ENCODE assay signal across 8 cellular contexts in genomic region chr11:117875397-117876048, GRCh38. TPM values are rescaled to one million over a fixed set of nuclear protein-coding genes. Genes with fewer than 3 reads are reported as not detected.
A peak's percentile ranks its signal among the peaks of the same experiment; 100 is the strongest.
DNase-seq lines count a peak whose midpoint lies in the region; ATAC-seq and TF ChIP-seq lines count a peak whose summit lies in the region.

No MANE protein-coding gene starts in this region.

- H3K4me1 Mint-ChIP-seq in activated CD4-positive, alpha-beta memory T cell treated with anti-CD3 and anti-CD28 coated beads, Interleukin-2, amount 10 ng/mL, durations not matched to agents 7 days and 5 days = peaks cover 37% of the 10 kb centered on the region

- peaks cover 69% of the 10 kb centered on the region for H3K27me3 Mint-ChIP-seq in activated CD4-positive, alpha-beta memory T cell treated with anti-CD3 and anti-CD28 coated beads, Interleukin-2, amount 10 ng/mL, durations not matched to agents 7 days and 5 days

- H3K36me3 ChIP-seq in heart left ventricle (no peaks in the 10 kb centered on the region), sigmoid colon (no peaks in the 10 kb centered on the region)

- ATAC-seq in heart left ventricle = peak in 3 of 4 donors; percentile 1 to 13 (median 7)
- no peak for ATAC-seq in HG03342 (IDR thresholded peaks at IDR 0.05; ENCODE audit: unreplicated experiment)

- WGBS in heart left ventricle, 4 donors = 3 to 8% (median 5%) methylated on average over 19 of the region's 19 CpGs
- 5 to 7% methylated on average over 19 of the region's 19 CpGs for WGBS in sigmoid colon, 2 donors

- POLR2A ChIA-PET in activated CD4-positive, alpha-beta memory T cell treated with anti-CD3 and anti-CD28 coated beads, Interleukin-2, amount 10 ng/mL, durations not matched to agents 7 days and 5 days (lab: Charles Lee) = no interaction called here

- no peak for TF ChIP-seq EP300 in sigmoid colon (IDR thresholded peaks at IDR 0.05)

- peaks cover 0 to 70% (median 49%) of the 10 kb centered on the region in 12 donors for H3K4me1 ChIP-seq in heart left ventricle
- H3K4me1 ChIP-seq in sigmoid colon = peaks cover 0 to 73% (median 64%) of the 10 kb centered on the region in 4 donors

- H3K9me3 ChIP-seq in heart left ventricle (no peaks in the 10 kb centered on the region), sigmoid colon (no peaks in the 10 kb centered on the region)

- no peak for TF ChIP-seq CTCF in heart left ventricle (IDR thresholded peaks at IDR 0.05)
- TF ChIP-seq CTCF in sigmoid colon (IDR thresholded peaks at IDR 0.05) = no peak

- no peak for TF ChIP-seq POLR2A in heart left ventricle (IDR thresholded peaks at IDR 0.05)
- TF ChIP-seq POLR2A in sigmoid colon (IDR thresholded peaks at IDR 0.05) = no peak

- H3K27ac ChIP-seq in heart left ventricle (peak overlapping the region; percentile 49 to 96 (median 90)), sigmoid colon (peak overlapping the region; percentile 76 to 96 (median 92))

- CTCF ChIA-PET in activated CD4-positive, alpha-beta memory T cell treated with anti-CD3 and anti-CD28 coated beads, Interleukin-2, amount 10 ng/mL, durations not matched to agents 7 days and 5 days (lab: Charles Lee) = no interaction called here

- H3K27me3 ChIP-seq in heart left ventricle = peaks cover 0 to 23% (median 0%) of the 10 kb centered on the region in 9 donors
- H3K27me3 ChIP-seq in sigmoid colon = no peaks in the 10 kb centered on the region

- intact Hi-C loops in heart left ventricle (cut with DNase I) = loop anchor here in 2 of 10 donors (2.0 to 5.0 kb wide), 2 partner anchors 15 to 33 kb away; no protein-coding TSS in a partner anchor
- intact Hi-C loops in sigmoid colon (cut with DNase I) = no loop called here

- peak overlapping the region; percentile 52 for H3K4me3 Mint-ChIP-seq in activated CD4-positive, alpha-beta memory T cell treated with anti-CD3 and anti-CD28 coated beads, Interleukin-2, amount 10 ng/mL, durations not matched to agents 7 days and 5 days

- no peaks in the 10 kb centered on the region for H3K36me3 Mint-ChIP-seq in activated CD4-positive, alpha-beta memory T cell treated with anti-CD3 and anti-CD28 coated beads, Interleukin-2, amount 10 ng/mL, durations not matched to agents 7 days and 5 days (ENCODE audit: low read depth)

- H3K27ac Mint-ChIP-seq in activated CD4-positive, alpha-beta memory T cell treated with anti-CD3 and anti-CD28 coated beads, Interleukin-2, amount 10 ng/mL, durations not matched to agents 7 days and 5 days = no peak overlapping the region

- no peaks in the 10 kb centered on the region for H3K9me3 Mint-ChIP-seq in activated CD4-positive, alpha-beta memory T cell treated with anti-CD3 and anti-CD28 coated beads, Interleukin-2, amount 10 ng/mL, durations not matched to agents 7 days and 5 days

- H3K4me3 ChIP-seq in heart left ventricle (peak overlapping the region; percentile 36 to 96 (median 77)), sigmoid colon (peak overlapping the region; percentile 74 to 90 (median 80))

- peak; percentile 51 for DNase-seq in NCI-H2196 (lab: John Stamatoyannopoulos, UW; ENCODE audit: unreplicated experiment)
- DNase-seq in NCI-H2196 treated with DMSO at 0.1 percent for 48 hours (lab: John Stamatoyannopoulos, UW; ENCODE audit: unreplicated experiment) = no peak
- no peak for DNase-seq in activated CD4-positive, alpha-beta memory T cell treated with anti-CD3 and anti-CD28 coated beads, Interleukin-2, amount 10 ng/mL, durations not matched to agents 7 days and 5 days
- DNase-seq in heart left ventricle = peak in 1 of 5 donors; percentile 54
- DNase-seq in sigmoid colon = peak; percentile 86
- DNase-seq in LoVo (ENCODE audit: low spot score) = no peak
- DNase-seq in middle frontal gyrus (ENCODE audit: extremely low spot score, low spot score) = no peak

RNA-seq across cellular contexts. Expression of gene FXYD6, which starts 0.9 kb away (rescaled TPM):
- not detected for total RNA-seq in activated CD4-positive, alpha-beta memory T cell treated with anti-CD3 and anti-CD28 coated beads, Interleukin-2, amount 10 ng/mL, durations not matched to agents 7 days and 5 days
- 10 to 100 TPM; 24.6 to 51.2 (median 35.0) TPM for total RNA-seq in heart left ventricle
- polyA plus RNA-seq in heart left ventricle = 10 to 100 TPM; 51.2 to 54.0 TPM
- 100 to 1,000 TPM; 243 to 305 (median 271) TPM for total RNA-seq in sigmoid colon
- polyA plus RNA-seq in sigmoid colon = 10 to 100 TPM; 12.3 to 46.4 (median 31.2) TPM

RNA-seq across cellular contexts. Expression of gene FXYD2, which starts 51.0 kb away (rescaled TPM):
- under 1 TPM; 0.33 to 0.48 TPM for total RNA-seq in activated CD4-positive, alpha-beta memory T cell treated with anti-CD3 and anti-CD28 coated beads, Interleukin-2, amount 10 ng/mL, durations not matched to agents 7 days and 5 days
- total RNA-seq in heart left ventricle (1 to 10 TPM in 5 of 9 donors, under 1 TPM in 3, not detected in 1; 0.48 to 2.7 (median 1.8) TPM), sigmoid colon (1 to 10 TPM; 3.2 to 6.6 (median 4.4) TPM)
- polyA plus RNA-seq in heart left ventricle (1 to 10 TPM in 1 of 2 donors, under 1 TPM in 1; 0.53 to 1.8 TPM), sigmoid colon (1 to 10 TPM in 2 of 3 donors, not detected in 1; 3.6 to 4.2 TPM)

RNA-seq across cellular contexts. Expression of gene TMPRSS13, which starts 53.7 kb away (rescaled TPM):
- total RNA-seq in activated CD4-positive, alpha-beta memory T cell treated with anti-CD3 and anti-CD28 coated beads, Interleukin-2, amount 10 ng/mL, durations not matched to agents 7 days and 5 days = 1 to 10 TPM; 1.9 to 2.2 TPM
- total RNA-seq in heart left ventricle (under 1 TPM in 4 of 9 donors, not detected in 5; 0.06 to 0.51 (median 0.25) TPM), sigmoid colon (not detected)
- polyA plus RNA-seq in heart left ventricle (under 1 TPM; 0.03 to 0.08 TPM), sigmoid colon (1 to 10 TPM in 2 of 3 donors, not detected in 1; 1.4 to 1.6 TPM)

Comparison
In these comparisons a context has a peak if more than half of its experiments do, and no peak if none do; other contexts are left out.
1. DNase-seq: peak in NCI-H2196 (single experiment) and sigmoid colon (single experiment); none in NCI-H2196 treated with DMSO at 0.1 percent for 48 hours (single experiment), activated CD4-positive, alpha-beta memory T cell treated with anti-CD3 and anti-CD28 coated beads, Interleukin-2, amount 10 ng/mL, durations not matched to agents 7 days and 5 days (single experiment), LoVo (single experiment) and middle frontal gyrus (single experiment).
2. RNA of gene FXYD6, which starts 0.9 kb away (total RNA-seq): 243 to 305 TPM in sigmoid colon and 24.6 to 51.2 TPM in heart left ventricle; not detected in activated CD4-positive, alpha-beta memory T cell treated with anti-CD3 and anti-CD28 coated beads, Interleukin-2, amount 10 ng/mL, durations not matched to agents 7 days and 5 days; every median in the first group is over 10 times any median in the second.